ENCODE assay signal across 25 cellular contexts in the genomic region with DNA sequence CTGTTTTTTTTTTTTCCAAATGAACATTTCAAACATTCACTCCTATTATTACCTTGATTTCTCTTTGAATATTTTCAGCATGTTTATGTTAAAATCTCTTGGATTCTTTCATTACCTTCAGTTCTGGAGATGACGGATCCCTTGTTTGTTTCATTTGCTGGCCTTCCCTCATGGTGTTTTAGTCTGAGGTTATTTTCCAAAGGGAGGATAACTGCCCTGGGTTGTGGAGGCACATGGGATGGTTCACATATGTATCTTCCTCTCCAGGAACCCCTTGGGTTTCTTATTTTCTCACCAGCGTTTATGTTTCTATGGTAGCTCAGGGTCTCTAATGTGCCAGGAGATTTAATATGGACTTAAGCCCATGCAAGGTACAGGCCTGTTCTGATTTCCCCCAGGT. TPM values are rescaled to one million over a fixed set of nuclear protein-coding genes. Genes with fewer than 3 reads are reported as not detected.
"Had no signal": no experiment of that assay in that cellular context is flagged by ENCODE, and none has a peak within 500 bp of the region (broad histone marks: within the 10 kb centered on the region; RNA-seq: fewer than 3 reads in every experiment).

No MANE protein-coding gene starts in this region.

- FAIRE-seq: endothelial cell of umbilical vein, islet of Langerhans, keratinocyte had no signal

- H3K9me3 ChIP-seq: colonic mucosa, esophagus muscularis mucosa, left lung, lower lobe of right lung had no signal

- H3K36me3 Mint-ChIP-seq: naive thymus-derived CD4-positive, alpha-beta T cell had no signal

- H3K27me3 ChIP-seq: colonic mucosa, esophagus muscularis mucosa, foreskin keratinocyte, heart right ventricle, left lung had no signal

- H3K9me3 Mint-ChIP-seq: naive thymus-derived CD4-positive, alpha-beta T cell had no signal

- H3K4me3 ChIP-seq: colonic mucosa, esophagus muscularis mucosa, heart right ventricle, left lung, lower lobe of right lung had no signal

- H3K27ac ChIP-seq: colonic mucosa, esophagus muscularis mucosa, foreskin keratinocyte, left lung, lower lobe of right lung had no signal

- H3K4me3 Mint-ChIP-seq: dendritic cell treated with granulocyte-macrophage colony-stimulating factor and Interleukin-4, amounts not matched to agents 40 ng/mL and 50 ng/mL, for 4 days; naive thymus-derived CD4-positive, alpha-beta T cell had no signal

- H3K27me3 Mint-ChIP-seq: dendritic cell treated with granulocyte-macrophage colony-stimulating factor and Interleukin-4, amounts not matched to agents 40 ng/mL and 50 ng/mL, for 4 days; naive thymus-derived CD4-positive, alpha-beta T cell had no signal

- H3K4me1 Mint-ChIP-seq: naive thymus-derived CD4-positive, alpha-beta T cell had no signal

- H3K36me3 ChIP-seq: colonic mucosa, esophagus muscularis mucosa, heart right ventricle, left lung, lower lobe of right lung had no signal

- H3K27ac Mint-ChIP-seq: dendritic cell treated with granulocyte-macrophage colony-stimulating factor and Interleukin-4, amounts not matched to agents 40 ng/mL and 50 ng/mL, for 4 days; naive thymus-derived CD4-positive, alpha-beta T cell had no signal

- H3K4me1 ChIP-seq: colonic mucosa, foreskin keratinocyte, left lung, lower lobe of right lung had no signal

- DNase-seq: colonic mucosa; cortex of kidney; effector CD8-positive, alpha-beta T cell; foreskin keratinocyte; glutamatergic neuron; head of caudate nucleus; heart right ventricle; hippocampal formation; left cardiac atrium; left lung; lower lobe of right lung; mesenchymal stem cell; midbrain; naive thymus-derived CD4-positive, alpha-beta T cell had no signal

- ATAC-seq: foreskin keratinocyte; heart right ventricle; left cardiac atrium; left lung; lower lobe of right lung; naive thymus-derived CD4-positive, alpha-beta T cell had no signal

RNA-seq across cellular contexts. Expression of a gene that starts 36.3 kb away (rescaled TPM):
- total RNA-seq: chondrocyte, colonic mucosa, endothelial cell of umbilical vein, epithelial cell of proximal tubule, fibroblast of villous mesenchyme, foreskin keratinocyte, kidney epithelial cell, mononuclear cell had no signal
- polyA plus RNA-seq: endothelial cell of umbilical vein, fibroblast of lung, foreskin keratinocyte had no signal
